Comparison of ENCODE assay signal across 11 cellular contexts in the genomic region with DNA sequence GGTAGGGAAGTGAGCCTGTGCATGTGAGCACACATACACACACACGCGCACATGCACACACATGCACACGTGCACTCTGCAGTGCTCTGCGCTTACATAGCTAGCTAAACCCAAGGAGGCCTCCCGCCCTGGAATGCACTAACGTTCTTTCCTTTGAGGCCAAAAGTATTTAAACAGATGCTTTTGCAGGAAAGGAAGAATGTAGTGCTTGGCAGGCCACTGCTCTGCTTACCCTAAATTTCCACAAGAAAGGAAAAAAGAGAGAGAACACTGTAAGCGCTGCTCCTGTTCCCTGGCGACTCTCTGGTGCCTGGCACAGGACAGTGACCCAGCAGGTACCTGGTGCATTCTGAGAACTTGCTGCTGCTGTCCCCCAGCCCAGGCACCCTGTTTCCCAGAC. TPM values are rescaled to one million over a fixed set of nuclear protein-coding genes. Genes with fewer than 3 reads are reported as not detected.
A peak's percentile ranks its signal among the peaks of the same experiment; 100 is the strongest.
DNase-seq lines count a peak whose midpoint lies in the region; TF ChIP-seq lines count a peak whose summit lies in the region.
"Had no signal": no experiment of that assay in that cellular context is flagged by ENCODE, and none has a peak within 500 bp of the region (broad histone marks: within the 10 kb centered on the region; RNA-seq: fewer than 3 reads in every experiment).

No MANE protein-coding gene starts in this region.

- H3K9me3 ChIP-seq in GM23248 (ENCODE audit: low read depth), result no peaks in the 10 kb centered on the region
- no peaks in the 10 kb centered on the region for H3K9me3 ChIP-seq in iPS-20b (ENCODE audit: insufficient read depth, low read depth, low read length)
- no peaks in the 10 kb centered on the region for H3K9me3 ChIP-seq in smooth muscle cell (replicated peaks; ENCODE audit: low read depth)

- DNase-seq in GM23248 (peak; percentile 69), brain microvascular endothelial cell (peak; percentile 43), smooth muscle cell (lab: John Stamatoyannopoulos, UW; ENCODE audit: unreplicated experiment) (no peak), HuH-7.5 (ENCODE audit: low spot score) (no peak), NCI-H69 (lab: John Stamatoyannopoulos, UW) (no peak), NCI-H748 (lab: John Stamatoyannopoulos, UW; ENCODE audit: unreplicated experiment) (no peak)
- DNase-seq in stimulated activated CD4-positive, alpha-beta T cell treated with anti-CD3 and anti-CD28 coated beads, Interleukin-4, amount 100 ng/mL, for 1 hour, result no peak
- DNase-seq: activated T-cell treated with anti-CD3 and anti-CD28 coated beads for 4 hours, H7, T-helper 1 cell had no signal

- in situ Hi-C loops in GM23248 (cut with MboI) (no loop called here), brain microvascular endothelial cell (cut with HindIII; ENCODE audit: low pct_ligation_motif_present, low sequenced_read_pairs) (no loop called here)

- H3K4me1 ChIP-seq in GM23248 (ENCODE audit: insufficient read depth), result peaks cover 57% of the 10 kb centered on the region
- H3K4me1 ChIP-seq in iPS-20b (ENCODE audit: insufficient read depth, low read length), result peaks cover 38% of the 10 kb centered on the region
- H3K4me1 ChIP-seq in smooth muscle cell (ENCODE audit: low read depth), result peaks cover 36% of the 10 kb centered on the region

- H3K4me2 ChIP-seq in GM23248 (ENCODE audit: unreplicated experiment), result peak overlapping the region; percentile 38
- H3K4me2 ChIP-seq in smooth muscle cell, result peak overlapping the region; percentile 76

- no peak overlapping the region for H3K4me3 ChIP-seq in GM23248
- no peak overlapping the region for H3K4me3 ChIP-seq in brain microvascular endothelial cell (ENCODE audit: low read depth, low read length)
- H3K4me3 ChIP-seq in iPS-20b (ENCODE audit: low read length), result no peak overlapping the region
- no peak overlapping the region for H3K4me3 ChIP-seq in smooth muscle cell

- H3K9me2 ChIP-seq in GM23248 (ENCODE audit: insufficient read depth), result no peaks in the 10 kb centered on the region

- peaks cover 7% of the 10 kb centered on the region; the same call in 1 of the 2 replicates for H3K36me3 ChIP-seq in GM23248 (ENCODE audit: low read depth)
- peaks cover 2% of the 10 kb centered on the region for H3K36me3 ChIP-seq in brain microvascular endothelial cell (replicated peaks)
- H3K36me3 ChIP-seq in iPS-20b (ENCODE audit: insufficient read depth, low read depth, low read length), result no peaks in the 10 kb centered on the region
- no peaks in the 10 kb centered on the region for H3K36me3 ChIP-seq in smooth muscle cell (ENCODE audit: low read depth)

- no peak overlapping the region for H2AFZ ChIP-seq in GM23248
- no peak overlapping the region for H2AFZ ChIP-seq in smooth muscle cell (ENCODE audit: low read depth)

- H3K79me2 ChIP-seq in GM23248 (ENCODE audit: insufficient read depth), result peaks cover 27% of the 10 kb centered on the region
- no peaks in the 10 kb centered on the region for H3K79me2 ChIP-seq in smooth muscle cell (ENCODE audit: low read depth)

- H3K27ac ChIP-seq in GM23248 (peak overlapping the region; percentile 65), brain microvascular endothelial cell (no peak overlapping the region), iPS-20b (ENCODE audit: low read length) (no peak overlapping the region), smooth muscle cell (ENCODE audit: low read depth) (peak overlapping the region; percentile 81)

- WGBS in GM23248 (ENCODE audit: low coverage in 1 of 2, low lambda C conversion rate in 2 of 2, missing lambda C conversion rate in 2 of 2), 2 experiments, result 53 to 65% methylated on average over 8 of the region's 8 CpGs
- WGBS in smooth muscle cell (ENCODE audit: low lambda C conversion rate), result 33% methylated on average over 8 of the region's 8 CpGs

- H3F3A ChIP-seq in GM23248 (ENCODE audit: insufficient read depth) (peaks cover 34% of the 10 kb centered on the region), smooth muscle cell (ENCODE audit: low read depth) (peaks cover 41% of the 10 kb centered on the region)

- H3K9ac ChIP-seq in GM23248 (0 out of 2 replicates have a peak overlapping the region, but pooled peaks have one; percentile 15), iPS-20b (ENCODE audit: low read depth, low read length) (0 out of 2 replicates have a peak overlapping the region, but pooled peaks have one; percentile 16), smooth muscle cell (ENCODE audit: low read depth) (no peak overlapping the region)

- TF ChIP-seq CTCF in brain microvascular endothelial cell (IDR thresholded peaks at IDR 0.05; ENCODE audit: low read depth, low read length, missing control alignments) (no peak), smooth muscle cell (IDR thresholded peaks at IDR 0.05; ENCODE audit: borderline replicate concordance, insufficient read depth, poor library complexity, severe bottlenecking) (no peak)

- H3K27me3 ChIP-seq in GM23248 (replicated peaks; ENCODE audit: insufficient read depth) (no peaks in the 10 kb centered on the region), brain microvascular endothelial cell (replicated peaks) (no peaks in the 10 kb centered on the region), iPS-20b (ENCODE audit: insufficient read depth, low read length) (peaks cover 19% of the 10 kb centered on the region), smooth muscle cell (ENCODE audit: low read depth) (no peaks in the 10 kb centered on the region)

- H4K20me1 ChIP-seq in GM23248 (ENCODE audit: insufficient read depth), result no peaks in the 10 kb centered on the region
- H4K20me1 ChIP-seq in smooth muscle cell (ENCODE audit: low read depth), result no peaks in the 10 kb centered on the region

RNA-seq across cellular contexts. Expression of a gene that starts 31.3 kb away (rescaled TPM):
- 24.8 and 33.4 TPM in 2 replicates for total RNA-seq in GM23248 (2014; rRNA removed; shearing (Covaris generic))
- polyA plus RNA-seq in GM23248 (2016; fragmentation: Nextera tagmentation; extraction: Ambion mirVana) (60.5 and 61.1 TPM in 2 replicates), smooth muscle cell (48.4 and 51.1 TPM in 2 replicates)
- total RNA-seq in smooth muscle cell, result 32.3 and 33.1 TPM in 2 replicates

Comparison
In these comparisons a context has a peak if more than half of its experiments do, and no peak if none do; other contexts are left out.
1. DNase-seq: peak in GM23248 (single experiment) and brain microvascular endothelial cell (single experiment); none in smooth muscle cell (single experiment), HuH-7.5 (single experiment), NCI-H69 (single experiment), stimulated activated CD4-positive, alpha-beta T cell treated with anti-CD3 and anti-CD28 coated beads, Interleukin-4, amount 100 ng/mL, for 1 hour (single experiment) and NCI-H748 (single experiment).
2. H3K27ac ChIP-seq: peak in GM23248 (single experiment) and smooth muscle cell (single experiment); none in brain microvascular endothelial cell (single experiment) and iPS-20b (single experiment).